In genomic region chr1:55504306-55504706, GRCh38 we compare ENCODE assay signal across 2 cellular contexts.
TF ChIP-seq lines count a peak whose summit lies in the region.

No MANE protein-coding gene starts in this region.

TF ChIP-seq in WTC11, 78 proteins besides CTCF, POLR2A, EP300 and RAD21 (continued from another document):
- TF ChIP-seq ARID4B (CRISPR knock-in tag; IDR thresholded peaks at IDR 0.05; ENCODE audit: borderline replicate concordance) (no peak), IRF2 (CRISPR knock-in tag; IDR thresholded peaks at IDR 0.05; ENCODE audit: borderline replicate concordance, low read depth) (no peak), ATF1 (CRISPR knock-in tag; IDR thresholded peaks at IDR 0.05) (no peak), NFE2L1 (CRISPR knock-in tag; IDR thresholded peaks at IDR 0.05) (no peak), ZNF416 (CRISPR knock-in tag; IDR thresholded peaks at IDR 0.05) (no peak)
TF ChIP-seq in WTC11: peak in this region for 0.

TF ChIP-seq in GM23338, 12 proteins besides CTCF, POLR2A, EP300 and RAD21 (continued from another document):
- no peak for TF ChIP-seq ETS1 (IDR thresholded peaks at IDR 0.05)
